In genomic region chr14:69559581-69560011, GRCh38 we compare ENCODE assay signal across 10 cellular contexts. TPM values are rescaled to one million over a fixed set of nuclear protein-coding genes. Genes with fewer than 3 reads are reported as not detected.
DNase-seq lines count a peak whose midpoint lies in the region; ATAC-seq lines count a peak whose summit lies in the region.
"Had no signal": no experiment of that assay in that cellular context is flagged by ENCODE, and none has a peak within 500 bp of the region (broad histone marks: within the 10 kb centered on the region; RNA-seq: fewer than 3 reads in every experiment).

No MANE protein-coding gene starts in this region.

- no peak for ATAC-seq in GM18907 (IDR thresholded peaks at IDR 0.05; ENCODE audit: unreplicated experiment)
- ATAC-seq: heart left ventricle had no signal

- intact Hi-C loops in posterior cingulate gyrus (cut with DNase I), result no loop called here

- DNase-seq in NCI-H1092 (lab: John Stamatoyannopoulos, UW) (peak; percentile 91), NCI-H2171 treated with DMSO at 0.1 percent for 48 hours (lab: John Stamatoyannopoulos, UW) (peak; percentile 98), cerebellum (ENCODE audit: low spot score) (peak; percentile 56), posterior cingulate gyrus (peak; percentile 40 to 96 (median 73))
- no peak for DNase-seq in stimulated activated CD4-positive, alpha-beta T cell treated with anti-CD3 and anti-CD28 coated beads, Interleukin-2, amount 100 ng/mL, for 24 hours
- no peak for DNase-seq in activated CD8-positive, alpha-beta memory T cell treated with anti-CD3 and anti-CD28 coated beads, Interleukin-2, amount 50 U/mL, for 48 hours
- DNase-seq: activated CD4-positive, alpha-beta T cell treated with anti-CD3 and anti-CD28 coated beads, Interleukin-2, amount 50 U/mL, for 4 hours; heart left ventricle; NCI-H2029 treated with DMSO at 0.1 percent for 48 hours had no signal

RNA-seq across cellular contexts. Expression of gene CCDC177, which starts 15.1 kb away (rescaled TPM):
- 4.5 TPM for total RNA-seq in cerebellum
- total RNA-seq: heart left ventricle had no signal

RNA-seq across cellular contexts. Expression of gene SUSD6, which starts 51.8 kb away (rescaled TPM):
- total RNA-seq in cerebellum, result 11.5 TPM

Comparison
In these comparisons a context has a peak if more than half of its experiments do, and no peak if none do; other contexts are left out.
1. DNase-seq: peak in NCI-H1092 (single experiment), NCI-H2171 treated with DMSO at 0.1 percent for 48 hours (single experiment), cerebellum (single experiment) and posterior cingulate gyrus (10 of 10); none in stimulated activated CD4-positive, alpha-beta T cell treated with anti-CD3 and anti-CD28 coated beads, Interleukin-2, amount 100 ng/mL, for 24 hours (0 of 2) and activated CD8-positive, alpha-beta memory T cell treated with anti-CD3 and anti-CD28 coated beads, Interleukin-2, amount 50 U/mL, for 48 hours (single experiment).